Comparison of ENCODE assay signal across 18 cellular contexts in genomic region chr16:68371706-68372380, GRCh38.
"Had no signal": no experiment of that assay in that cellular context is flagged by ENCODE, and none has a peak within 500 bp of the region (broad histone marks: within the 10 kb centered on the region; RNA-seq: fewer than 3 reads in every experiment).

No MANE protein-coding gene starts in this region.

- DNase-seq: cortex of kidney; effector CD8-positive, alpha-beta T cell; foreskin melanocyte; head of caudate nucleus; hippocampal formation; retina; stimulated activated CD8-positive, alpha-beta memory T cell treated with anti-CD3 and anti-CD28 coated beads, Interleukin-4, amount 100 ng/mL, for 48 hours; stimulated activated naive CD8-positive, alpha-beta T cell treated with anti-CD3 and anti-CD28 coated beads, Interleukin-15, Interleukin-2, amounts not matched to agents 100 U/mL and 50 U/mL, for 24 hours; thyroid gland had no signal

- H3K27ac Mint-ChIP-seq: stimulated activated effector memory CD8-positive, alpha-beta T cell treated with anti-CD3 and anti-CD28 coated beads, Interleukin-12 subunit alpha, Interleukin-12 subunit beta, amount 100 ng/mL, for 72 hours; type B pancreatic cell had no signal

- H3K9me3 Mint-ChIP-seq: naive thymus-derived CD8-positive, alpha-beta T cell; stimulated activated effector memory CD8-positive, alpha-beta T cell treated with anti-CD3 and anti-CD28 coated beads, Interleukin-12 subunit alpha, Interleukin-12 subunit beta, amount 100 ng/mL, for 72 hours; type B pancreatic cell had no signal

- H3K36me3 ChIP-seq: right lobe of liver, suprapubic skin, thyroid gland had no signal

- H3K27ac ChIP-seq: psoas muscle, right lobe of liver, suprapubic skin, thyroid gland had no signal

- H3K36me3 Mint-ChIP-seq: naive thymus-derived CD8-positive, alpha-beta T cell; stimulated activated effector memory CD8-positive, alpha-beta T cell treated with anti-CD3 and anti-CD28 coated beads, Interleukin-12 subunit alpha, Interleukin-12 subunit beta, amount 100 ng/mL, for 72 hours; type B pancreatic cell had no signal

- H3K4me3 Mint-ChIP-seq: type B pancreatic cell had no signal

- H3K4me1 ChIP-seq: psoas muscle, suprapubic skin had no signal

- H3K27me3 Mint-ChIP-seq: type B pancreatic cell had no signal

- ATAC-seq: left lobe of liver; mucosa of descending colon; psoas muscle; right lobe of liver; stimulated activated naive CD8-positive, alpha-beta T cell treated with anti-CD3 and anti-CD28 coated beads, Interleukin-15, Interleukin-2, amounts not matched to agents 100 U/mL and 50 U/mL, for 24 hours had no signal

- H3K27me3 ChIP-seq: dorsolateral prefrontal cortex, right lobe of liver, suprapubic skin, thyroid gland had no signal

- H3K9me3 ChIP-seq: mucosa of descending colon, psoas muscle, right lobe of liver, suprapubic skin, thyroid gland had no signal

- H3K4me3 ChIP-seq: dorsolateral prefrontal cortex, mucosa of descending colon, psoas muscle, right lobe of liver, suprapubic skin, thyroid gland had no signal
